24 cellular contexts compared by ENCODE assay signal in the genomic region with DNA sequence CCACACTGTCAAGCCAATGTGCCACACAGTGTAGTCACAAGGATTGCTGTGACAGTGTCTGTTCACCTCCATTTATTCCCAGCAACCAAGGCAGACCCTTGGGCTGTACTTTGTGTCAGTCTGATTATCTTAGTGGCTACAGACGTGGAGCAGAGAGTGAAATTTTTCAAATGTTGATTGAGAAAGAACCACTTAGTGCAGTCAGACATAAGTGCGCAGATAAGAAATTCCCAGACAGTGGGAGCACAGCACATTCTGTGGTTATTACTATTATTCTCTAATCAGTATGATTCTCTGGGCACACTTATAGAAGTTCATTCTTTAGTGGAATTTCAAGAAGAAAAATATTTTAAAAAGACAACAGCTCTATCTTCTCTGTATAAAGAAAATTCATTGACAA.
DNase-seq lines count a peak whose midpoint lies in the region; ATAC-seq, FAIRE-seq and TF ChIP-seq lines count a peak whose summit lies in the region.
"Had no signal": no experiment of that assay in that cellular context is flagged by ENCODE, and none has a peak within 500 bp of the region (broad histone marks: within the 10 kb centered on the region; RNA-seq: fewer than 3 reads in every experiment).

No MANE protein-coding gene starts in this region.

- H3K9ac ChIP-seq in SK-N-SH (no peak overlapping the region), astrocyte (ENCODE audit: low read length) (no peak overlapping the region), mesenchymal stem cell (ENCODE audit: low read length) (no peak overlapping the region)
- H3K9ac ChIP-seq: BLaER1 had no signal

- ATAC-seq in SK-N-SH treated with all-trans-retinoic acid at 6 μM for 48 hours, result no peak
- no peak for ATAC-seq in naive thymus-derived CD4-positive, alpha-beta T cell

- no peaks in the 10 kb centered on the region for H3F3A ChIP-seq in SK-N-SH (replicated peaks; ENCODE audit: insufficient read depth)

- H3K36me3 Mint-ChIP-seq in astrocyte (ENCODE audit: low read depth, unreplicated experiment), result no peaks in the 10 kb centered on the region
- no peaks in the 10 kb centered on the region for H3K36me3 Mint-ChIP-seq in naive thymus-derived CD4-positive, alpha-beta T cell
- H3K36me3 Mint-ChIP-seq: CD8-positive, alpha-beta memory T cell had no signal

- TF ChIP-seq CTCF in SK-N-SH (IDR thresholded peaks at IDR 0.05), result no peak
- no peak for TF ChIP-seq CTCF in astrocyte (IDR thresholded peaks at IDR 0.05; ENCODE audit: insufficient read depth, low read depth, low read length)
- TF ChIP-seq CTCF in ovary (IDR thresholded peaks at IDR 0.05), result no peak

- H3K27me3 Mint-ChIP-seq in astrocyte (ENCODE audit: low read depth, unreplicated experiment), result no peaks in the 10 kb centered on the region
- peaks cover 0 to 6% (median 0%) of the 10 kb centered on the region in 5 donors for H3K27me3 Mint-ChIP-seq in naive thymus-derived CD4-positive, alpha-beta T cell
- H3K27me3 Mint-ChIP-seq: B cell; CD4-positive, alpha-beta T cell; CD8-positive, alpha-beta memory T cell had no signal

- peaks cover 0 to 8% of the 10 kb centered on the region in 2 experiments; a peak in 2 of 4 replicates for H3K4me1 ChIP-seq in SK-N-SH (ENCODE audit: control insufficient read depth in 1 of 2, insufficient read depth in 2 of 2, low read depth in 1 of 2, low read length in 1 of 2)
- H3K4me1 ChIP-seq in astrocyte (ENCODE audit: insufficient read depth, low read length), result peaks cover 12% of the 10 kb centered on the region
- no peaks in the 10 kb centered on the region for H3K4me1 ChIP-seq in mesenchymal stem cell (ENCODE audit: control insufficient read depth, insufficient read depth, low read depth, low read length)
- H3K4me1 ChIP-seq in naive thymus-derived CD4-positive, alpha-beta T cell (ENCODE audit: control insufficient read depth in 2 of 2, insufficient read depth in 2 of 2, low read length in 2 of 2), result no peaks in the 10 kb centered on the region
- no peaks in the 10 kb centered on the region for H3K4me1 ChIP-seq in ovary (ENCODE audit: insufficient read depth)
- H3K4me1 ChIP-seq: BLaER1 had no signal

- POLR2A ChIA-PET in SK-N-SH (lab: Yijun Ruan, JAX), result no interaction called here
- POLR2A ChIA-PET in naive thymus-derived CD4-positive, alpha-beta T cell (lab: Charles Lee), result no interaction called here

- peak; percentile 8; the same call in 1 of the 2 replicates for TF ChIP-seq RAD21 in SK-N-SH (IDR thresholded peaks at IDR 0.05; ENCODE audit: low read length)

- TF ChIP-seq EP300 in SK-N-SH (IDR thresholded peaks at IDR 0.05; ENCODE audit: borderline replicate concordance in 1 of 2, low read depth in 1 of 2, low read length in 1 of 2) (peak in 1 of 2 experiments; percentile 72; a peak in 2 of 4 replicates), ovary (IDR thresholded peaks at IDR 0.05) (no peak)

- no peaks in the 10 kb centered on the region for H3K9me3 Mint-ChIP-seq in astrocyte (ENCODE audit: unreplicated experiment)
- peaks cover 0 to 1% (median 0%) of the 10 kb centered on the region in 11 donors for H3K9me3 Mint-ChIP-seq in naive thymus-derived CD4-positive, alpha-beta T cell
- H3K9me3 Mint-ChIP-seq: CD4-positive, alpha-beta T cell; CD8-positive, alpha-beta memory T cell had no signal

- H3K4me3 Mint-ChIP-seq in astrocyte (ENCODE audit: unreplicated experiment), result no peak overlapping the region
- H3K4me3 Mint-ChIP-seq in naive thymus-derived CD4-positive, alpha-beta T cell, result no peak overlapping the region
- H3K4me3 Mint-ChIP-seq: B cell; CD4-positive, alpha-beta T cell; CD8-positive, alpha-beta memory T cell had no signal

- WGBS in SK-N-SH (ENCODE audit: low lambda C conversion rate), result 89% methylated on average over 2 of the region's 2 CpGs
- WGBS in mesenchymal stem cell, result 45% methylated on average over 1 of the region's 2 CpGs
- 74 to 87% (median 75%) methylated on average over 2 of the region's 2 CpGs for WGBS in ovary, 3 donors

- no peak overlapping the region for H3K4ac ChIP-seq in mesenchymal stem cell (ENCODE audit: low read depth in 1 of 2, low read length in 2 of 2)

- intact Hi-C loops in naive thymus-derived CD4-positive, alpha-beta T cell (cut with micrococcal nuclease), result no loop called here
- intact Hi-C loops in ovary (cut with DNase I), result no loop called here

- H2AFZ ChIP-seq in SK-N-SH (ENCODE audit: low read depth) (no peak overlapping the region), astrocyte (ENCODE audit: low read depth, low read length) (no peak overlapping the region), mesenchymal stem cell (ENCODE audit: low read depth, low read length) (no peak overlapping the region)

- no peak overlapping the region for H4K8ac ChIP-seq in mesenchymal stem cell (ENCODE audit: low read length)

- H4K91ac ChIP-seq in mesenchymal stem cell (ENCODE audit: low read length), result no peak overlapping the region

- H3K36me3 ChIP-seq in SK-N-SH (replicated peaks in 1 of 2; ENCODE audit: control insufficient read depth in 1 of 2, insufficient read depth in 2 of 2, low read length in 1 of 2) (no peaks in the 10 kb centered on the region), astrocyte (ENCODE audit: insufficient read depth, low read length) (no peaks in the 10 kb centered on the region), mesenchymal stem cell (ENCODE audit: control insufficient read depth in 1 of 2, insufficient read depth in 2 of 2, low read depth in 1 of 2, low read length in 2 of 2) (no peaks in the 10 kb centered on the region), ovary (no peaks in the 10 kb centered on the region)
- H3K36me3 ChIP-seq in naive thymus-derived CD4-positive, alpha-beta T cell (ENCODE audit: control insufficient read depth in 2 of 3, insufficient read depth in 3 of 3, low read length in 3 of 3), result no peaks in the 10 kb centered on the region
- H3K36me3 ChIP-seq: BLaER1 had no signal

- no peak overlapping the region for H2BK12ac ChIP-seq in mesenchymal stem cell (ENCODE audit: low read length in 2 of 2)

- H2BK5ac ChIP-seq in mesenchymal stem cell (ENCODE audit: low read depth, low read length, poor library complexity, severe bottlenecking), result no peak overlapping the region

- H3K14ac ChIP-seq in mesenchymal stem cell (ENCODE audit: low read length in 2 of 2), result no peak overlapping the region

- H3K27me3 ChIP-seq in SK-N-SH (ENCODE audit: insufficient read depth), result no peaks in the 10 kb centered on the region
- H3K27me3 ChIP-seq in astrocyte (ENCODE audit: insufficient read depth, low read length), result no peaks in the 10 kb centered on the region
- no peaks in the 10 kb centered on the region for H3K27me3 ChIP-seq in mesenchymal stem cell (ENCODE audit: control insufficient read depth in 1 of 2, insufficient read depth in 1 of 2, low read length in 2 of 2)
- no peaks in the 10 kb centered on the region for H3K27me3 ChIP-seq in naive thymus-derived CD4-positive, alpha-beta T cell (ENCODE audit: control insufficient read depth in 2 of 2, insufficient read depth in 2 of 2, low read length in 2 of 2)
- H3K27me3 ChIP-seq in ovary, result no peaks in the 10 kb centered on the region
- H3K27me3 ChIP-seq: BLaER1 had no signal

- peak; percentile 3 for DNase-seq in SK-N-SH
- DNase-seq in astrocyte (ENCODE audit: low read depth), result peak; percentile 71
- DNase-seq in mesenchymal stem cell, result peak; percentile 63
- peak; percentile 42 for DNase-seq in retina
- DNase-seq in naive thymus-derived CD4-positive, alpha-beta T cell, result no peak
- no peak for DNase-seq in ovary
- DNase-seq in GM03348 (ENCODE audit: low spot score), result no peak
- DNase-seq: CD4-positive, alpha-beta T cell; CD8-positive, alpha-beta memory T cell; DMS 273 treated with DMSO at 0.1 percent for 48 hours; DMS79; EL; GDM1; GOT3; H7; HCEC 1CT had no signal

- H3K4me3 ChIP-seq in SK-N-SH (ENCODE audit: low read depth in 2 of 2, low read length in 1 of 2) (no peak overlapping the region), astrocyte (ENCODE audit: insufficient read depth, low read depth, low read length) (no peak overlapping the region), mesenchymal stem cell (ENCODE audit: insufficient read depth in 1 of 2, low read depth in 1 of 2, low read length in 2 of 2) (no peak overlapping the region), ovary (no peak overlapping the region)
- no peak overlapping the region for H3K4me3 ChIP-seq in naive thymus-derived CD4-positive, alpha-beta T cell (ENCODE audit: low read length)
- H3K4me3 ChIP-seq: BLaER1 had no signal

- H3K27ac Mint-ChIP-seq in astrocyte (ENCODE audit: unreplicated experiment), result no peak overlapping the region
- H3K27ac Mint-ChIP-seq in naive thymus-derived CD4-positive, alpha-beta T cell, result no peak overlapping the region
- H3K27ac Mint-ChIP-seq: B cell; CD4-positive, alpha-beta T cell; CD8-positive, alpha-beta memory T cell had no signal

- no peak overlapping the region for H3K4me2 ChIP-seq in SK-N-SH
- H3K4me2 ChIP-seq in astrocyte (ENCODE audit: low read length), result no peak overlapping the region
- H3K4me2 ChIP-seq in mesenchymal stem cell (ENCODE audit: low read length, poor library complexity, severe bottlenecking), result no peak overlapping the region
- H3K4me2 ChIP-seq: BLaER1 had no signal

- H3K23ac ChIP-seq in mesenchymal stem cell (ENCODE audit: low read length in 2 of 2), result no peak overlapping the region

- peaks cover 5% of the 10 kb centered on the region for H3K79me1 ChIP-seq in mesenchymal stem cell (replicated peaks; ENCODE audit: low read length, poor library complexity, severe bottlenecking)

- FAIRE-seq in astrocyte (lab: Jason Lieb, UNC), result no peak
- FAIRE-seq: A204.1, GM12891, GM18507 had no signal

- H4K20me1 ChIP-seq in SK-N-SH (ENCODE audit: insufficient read depth), result no peaks in the 10 kb centered on the region
- H4K20me1 ChIP-seq in astrocyte (ENCODE audit: insufficient read depth, low read length), result peaks cover 20% of the 10 kb centered on the region
- H4K20me1 ChIP-seq: BLaER1 had no signal

- no peak overlapping the region for H2AK5ac ChIP-seq in mesenchymal stem cell (ENCODE audit: low read length, severe bottlenecking)

- H3K9me2 ChIP-seq in SK-N-SH, result no peaks in the 10 kb centered on the region

- no peak overlapping the region for H2BK120ac ChIP-seq in mesenchymal stem cell (ENCODE audit: low read depth, low read length)

- H3K18ac ChIP-seq in mesenchymal stem cell (ENCODE audit: low read depth in 1 of 2, low read length in 2 of 2), result no peak overlapping the region

- CTCF ChIA-PET in SK-N-SH (lab: Yijun Ruan, JAX), result interaction anchor here (1.3 kb wide), 1 partner anchor 163 kb away, joined by 3 read pairs; no protein-coding TSS in a partner anchor
- CTCF ChIA-PET in naive thymus-derived CD4-positive, alpha-beta T cell (lab: Charles Lee), result no interaction called here

- H3K4me1 Mint-ChIP-seq in astrocyte (ENCODE audit: low read depth, unreplicated experiment), result peaks cover 15% of the 10 kb centered on the region
- no peaks in the 10 kb centered on the region for H3K4me1 Mint-ChIP-seq in naive thymus-derived CD4-positive, alpha-beta T cell
- H3K4me1 Mint-ChIP-seq: B cell; CD8-positive, alpha-beta memory T cell had no signal

- H3K27ac ChIP-seq in SK-N-SH (ENCODE audit: low read depth in 2 of 2, low read length in 1 of 2), result peak overlapping the region in 1 of 2 experiments; percentile 78; a peak in 2 of 4 replicates
- H3K27ac ChIP-seq in astrocyte (ENCODE audit: low read depth, low read length), result no peak overlapping the region
- no peak overlapping the region for H3K27ac ChIP-seq in mesenchymal stem cell (ENCODE audit: low read length, poor library complexity, severe bottlenecking)
- no peak overlapping the region for H3K27ac ChIP-seq in naive thymus-derived CD4-positive, alpha-beta T cell (ENCODE audit: low read depth, low read length)
- H3K27ac ChIP-seq in ovary, result no peak overlapping the region
- H3K27ac ChIP-seq: 22Rv1, BLaER1, C4-2B had no signal

- no peak overlapping the region for H2BK15ac ChIP-seq in mesenchymal stem cell (ENCODE audit: low read depth, poor library complexity, severe bottlenecking)

- TF ChIP-seq POLR2A in ovary (IDR thresholded peaks at IDR 0.05), result no peak

- H3K79me2 ChIP-seq in SK-N-SH (ENCODE audit: insufficient read depth) (no peaks in the 10 kb centered on the region), astrocyte (ENCODE audit: insufficient read depth, low read length) (peaks cover 11% of the 10 kb centered on the region)

- H3K9me3 ChIP-seq in SK-N-SH (no peaks in the 10 kb centered on the region), astrocyte (ENCODE audit: insufficient read depth, low read depth, low read length) (no peaks in the 10 kb centered on the region), mesenchymal stem cell (ENCODE audit: control insufficient read depth, low read length) (no peaks in the 10 kb centered on the region), ovary (no peaks in the 10 kb centered on the region)
- no peaks in the 10 kb centered on the region for H3K9me3 ChIP-seq in naive thymus-derived CD4-positive, alpha-beta T cell (ENCODE audit: control insufficient read depth in 2 of 3, low read length in 3 of 3)
- H3K9me3 ChIP-seq: BLaER1 had no signal

Comparison
In these comparisons a context has a peak if more than half of its experiments do, and no peak if none do; other contexts are left out.
1. DNase-seq: peak in SK-N-SH (single experiment), astrocyte (single experiment), mesenchymal stem cell (single experiment) and retina (single experiment); none in naive thymus-derived CD4-positive, alpha-beta T cell (0 of 9), ovary (0 of 5) and GM03348 (single experiment).